27 cellular contexts compared by ENCODE assay signal in genomic region chr7:129417073-129417472, GRCh38.
"Had no signal": no experiment of that assay in that cellular context is flagged by ENCODE, and none has a peak within 500 bp of the region (broad histone marks: within the 10 kb centered on the region; RNA-seq: fewer than 3 reads in every experiment).

No MANE protein-coding gene starts in this region.

- H3K4me1 Mint-ChIP-seq: activated B cell treated with CpG ODN at 0.5 μM for 24 hours; activated CD4-positive, alpha-beta memory T cell treated with anti-CD3 and anti-CD28 coated beads, Interleukin-2, amount 10 ng/mL, durations not matched to agents 7 days and 5 days; activated naive CD4-positive, alpha-beta T cell treated with anti-CD3 and anti-CD28 coated beads, Interleukin-2, amount 10 ng/mL, durations not matched to agents 7 days and 5 days; activated naive CD8-positive, alpha-beta T cell treated with anti-CD3 and anti-CD28 coated beads for 36 hours; activated T-helper 17 cell treated with anti-CD3 and anti-CD28 coated beads, Interleukin-2, amount 50 U/mL, for 72 hours; T-helper 17 cell had no signal

- H3K27me3 Mint-ChIP-seq: activated B cell treated with CpG ODN at 0.5 μM for 24 hours; activated CD4-positive, alpha-beta memory T cell treated with anti-CD3 and anti-CD28 coated beads, Interleukin-2, amount 10 ng/mL, durations not matched to agents 7 days and 5 days; activated naive CD4-positive, alpha-beta T cell treated with anti-CD3 and anti-CD28 coated beads, Interleukin-2, amount 10 ng/mL, durations not matched to agents 7 days and 5 days; activated naive CD8-positive, alpha-beta T cell treated with anti-CD3 and anti-CD28 coated beads for 36 hours; activated T-helper 17 cell treated with anti-CD3 and anti-CD28 coated beads, Interleukin-2, amount 50 U/mL, for 72 hours; T-helper 17 cell had no signal

- H3K27ac Mint-ChIP-seq: activated B cell treated with CpG ODN at 0.5 μM for 24 hours; activated CD4-positive, alpha-beta memory T cell treated with anti-CD3 and anti-CD28 coated beads, Interleukin-2, amount 10 ng/mL, durations not matched to agents 7 days and 5 days; activated naive CD4-positive, alpha-beta T cell treated with anti-CD3 and anti-CD28 coated beads, Interleukin-2, amount 10 ng/mL, durations not matched to agents 7 days and 5 days; activated naive CD8-positive, alpha-beta T cell treated with anti-CD3 and anti-CD28 coated beads for 36 hours; activated T-helper 17 cell treated with anti-CD3 and anti-CD28 coated beads, Interleukin-2, amount 50 U/mL, for 72 hours; T-helper 17 cell had no signal

- H3K9me3 Mint-ChIP-seq: activated T-helper 17 cell treated with anti-CD3 and anti-CD28 coated beads, Interleukin-2, amount 50 U/mL, for 72 hours had no signal

- DNase-seq: activated B cell treated with CpG ODN at 0.5 μM for 24 hours; activated CD4-positive, alpha-beta memory T cell treated with anti-CD3 and anti-CD28 coated beads, Interleukin-2, amount 10 ng/mL, durations not matched to agents 7 days and 5 days; activated CD4-positive, alpha-beta T cell treated with anti-CD3 and anti-CD28 coated beads for 1 hour; activated CD4-positive, alpha-beta T cell treated with anti-CD3 and anti-CD28 coated beads, Interleukin-2, amount 50 U/mL, for 1 hour; activated gamma-delta T cell; activated naive CD4-positive, alpha-beta T cell treated with anti-CD3 and anti-CD28 coated beads, Interleukin-2, amount 10 ng/mL, durations not matched to agents 7 days and 5 days; activated naive CD8-positive, alpha-beta T cell treated with anti-CD3 and anti-CD28 coated beads for 36 hours; activated T-cell treated with anti-CD3 and anti-CD28 coated beads for 4 hours; activated T-cell treated with anti-CD3 and anti-CD28 coated beads, Interleukin-2, amount 50 U/mL, for 48 hours; adrenal gland; anterior cingulate cortex; caudate nucleus; MG63; MV-4-11; NCI-H1092 treated with DMSO at 0.1 percent for 48 hours; NCI-H1417 treated with DMSO at 0.1 percent for 48 hours; NCI-H1694; NCI-H2081; NCI-H510A treated with DMSO at 0.1 percent for 48 hours; NCI-H69; NK-92 treated with Interleukin-12 subunit alpha and Interleukin-12 subunit beta, amount 100 ng/mL, for 24 hours; OCI-M1; Right ventricle myocardium superior; T-helper 17 cell; T-helper 9 cell had no signal

- ATAC-seq: activated T-helper 17 cell treated with anti-CD3 and anti-CD28 coated beads, Interleukin-2, amount 50 U/mL, for 72 hours; Panc1; T-helper 17 cell had no signal

- H3K4me3 Mint-ChIP-seq: activated B cell treated with CpG ODN at 0.5 μM for 24 hours; activated CD4-positive, alpha-beta memory T cell treated with anti-CD3 and anti-CD28 coated beads, Interleukin-2, amount 10 ng/mL, durations not matched to agents 7 days and 5 days; activated naive CD4-positive, alpha-beta T cell treated with anti-CD3 and anti-CD28 coated beads, Interleukin-2, amount 10 ng/mL, durations not matched to agents 7 days and 5 days; activated naive CD8-positive, alpha-beta T cell treated with anti-CD3 and anti-CD28 coated beads for 36 hours; activated T-helper 17 cell treated with anti-CD3 and anti-CD28 coated beads, Interleukin-2, amount 50 U/mL, for 72 hours; T-helper 17 cell had no signal
